ENCODE assay signal across 12 cellular contexts in genomic region chr1:2209400-2210083, GRCh38. TPM values are rescaled to one million over a fixed set of nuclear protein-coding genes. Genes with fewer than 3 reads are reported as not detected.
DNase-seq lines count a peak whose midpoint lies in the region; ATAC-seq and TF ChIP-seq lines count a peak whose summit lies in the region.
"Had no signal": no experiment of that assay in that cellular context is flagged by ENCODE, and none has a peak within 500 bp of the region (broad histone marks: within the 10 kb centered on the region; RNA-seq: fewer than 3 reads in every experiment).

No MANE protein-coding gene starts in this region.

- H3K4me1 Mint-ChIP-seq in HFFc6 (ENCODE audit: low read depth) (peaks cover 34% of the 10 kb centered on the region), endodermal cell (peaks cover 22% of the 10 kb centered on the region), neural crest cell (peaks cover 11% of the 10 kb centered on the region)
- H3K4me1 Mint-ChIP-seq in activated T-helper 1 cell treated with anti-CD3 and anti-CD28 coated beads, Interleukin-12 subunit alpha, Interleukin-12 subunit beta, Interleukin-2, Interleukin-4 antibody, amounts not matched to agents 30 ng/mL and 10 ng/mL and 1 ng/mL, durations not matched to agents 14 hours and 24 hours and 36 hours (ENCODE audit: low read depth) = no peaks in the 10 kb centered on the region

- H3K4me3 ChIP-seq in endodermal cell (ENCODE audit: low read length) (no peak overlapping the region), thymus (ENCODE audit: low read length) (no peak overlapping the region)

- WGBS in endodermal cell (ENCODE audit: insufficient coverage in 1 of 2, insufficient read length in 1 of 2), 2 experiments = 90 to 97% methylated on average over 11 to 18 of the region's 18 CpGs
- 93% methylated on average over 18 of the region's 18 CpGs for whole genome bisulfite sequencing in thymus

- no peak overlapping the region for H3K27ac ChIP-seq in endodermal cell (ENCODE audit: low read depth, low read length)
- peak overlapping the region; percentile 64 for H3K27ac ChIP-seq in thymus (ENCODE audit: low read depth)

- H3K9me3 Mint-ChIP-seq in HFFc6 (no peaks in the 10 kb centered on the region), endodermal cell (no peaks in the 10 kb centered on the region), neural crest cell (no peaks in the 10 kb centered on the region)
- H3K9me3 Mint-ChIP-seq in activated T-helper 1 cell treated with anti-CD3 and anti-CD28 coated beads, Interleukin-12 subunit alpha, Interleukin-12 subunit beta, Interleukin-2, Interleukin-4 antibody, amounts not matched to agents 30 ng/mL and 10 ng/mL and 1 ng/mL, durations not matched to agents 14 hours and 24 hours and 36 hours = no peaks in the 10 kb centered on the region

- no peak overlapping the region for H3K9ac ChIP-seq in endodermal cell (ENCODE audit: extremely low read depth, low read length, poor library complexity, severe bottlenecking)

- no peak for DNase-seq in HFFc6
- peak; percentile 61 for DNase-seq in endodermal cell
- no peak for DNase-seq in neural crest cell (ENCODE audit: low read depth, low spot score)
- DNase-seq in activated T-helper 1 cell treated with anti-CD3 and anti-CD28 coated beads, Interleukin-12 subunit alpha, Interleukin-12 subunit beta, Interleukin-2, Interleukin-4 antibody, amounts not matched to agents 30 ng/mL and 10 ng/mL and 1 ng/mL, durations not matched to agents 14 hours and 24 hours and 36 hours (ENCODE audit: low spot score) = no peak
- no peak for DNase-seq in GM10266 (ENCODE audit: extremely low spot score)
- no peak for DNase-seq in OCI-M1 (lab: John Stamatoyannopoulos, UW)
- DNase-seq: activated naive CD4-positive, alpha-beta T cell; NCI-H1092 treated with DMSO at 0.1 percent for 48 hours; stimulated activated CD4-positive, alpha-beta T cell treated with anti-CD3 and anti-CD28 coated beads, Interleukin-12 subunit alpha, Interleukin-12 subunit beta, amount 100 ng/mL, for 4 hours; T-helper 9 cell had no signal

- H3K4me3 Mint-ChIP-seq in HFFc6 (no peak overlapping the region), endodermal cell (no peak overlapping the region), neural crest cell (peak overlapping the region; percentile 63)
- H3K4me3 Mint-ChIP-seq in activated T-helper 1 cell treated with anti-CD3 and anti-CD28 coated beads, Interleukin-12 subunit alpha, Interleukin-12 subunit beta, Interleukin-2, Interleukin-4 antibody, amounts not matched to agents 30 ng/mL and 10 ng/mL and 1 ng/mL, durations not matched to agents 14 hours and 24 hours and 36 hours = no peak overlapping the region

- H3K27ac Mint-ChIP-seq in HFFc6 (peak overlapping the region; percentile 44), endodermal cell (peak overlapping the region; percentile 64), neural crest cell (ENCODE audit: unreplicated experiment) (peak overlapping the region; percentile 50)
- H3K27ac Mint-ChIP-seq in activated T-helper 1 cell treated with anti-CD3 and anti-CD28 coated beads, Interleukin-12 subunit alpha, Interleukin-12 subunit beta, Interleukin-2, Interleukin-4 antibody, amounts not matched to agents 30 ng/mL and 10 ng/mL and 1 ng/mL, durations not matched to agents 14 hours and 24 hours and 36 hours = no peak overlapping the region

- H3K27me3 ChIP-seq in endodermal cell (ENCODE audit: control insufficient read depth, insufficient read depth, low read length, poor library complexity, severe bottlenecking) (peaks cover 8% of the 10 kb centered on the region), thymus (ENCODE audit: control insufficient read depth, insufficient read depth) (peaks cover 4% of the 10 kb centered on the region)

- no peak for ATAC-seq in HG02884 (IDR thresholded peaks at IDR 0.05; ENCODE audit: unreplicated experiment)

- TF ChIP-seq CTCF in HFFc6 (IDR thresholded peaks at IDR 0.05) = no peak
- TF ChIP-seq CTCF in endodermal cell (conservative IDR thresholded peaks at IDR 0.05) = no peak
- no peak for TF ChIP-seq CTCF in neural crest cell (conservative IDR thresholded peaks at IDR 0.05)
- no peak for TF ChIP-seq CTCF in GM10266 (IDR thresholded peaks at IDR 0.05; ENCODE audit: control insufficient read depth, insufficient read depth, low read depth, missing control alignments)

- H3K9me3 ChIP-seq in endodermal cell (ENCODE audit: control insufficient read depth, low read length) = no peaks in the 10 kb centered on the region
- H3K9me3 ChIP-seq in thymus (ENCODE audit: control insufficient read depth) = no peaks in the 10 kb centered on the region

- intact Hi-C loops in activated T-helper 1 cell treated with anti-CD3 and anti-CD28 coated beads, Interleukin-12 subunit alpha, Interleukin-12 subunit beta, Interleukin-2, Interleukin-4 antibody, amounts not matched to agents 30 ng/mL and 10 ng/mL and 1 ng/mL, durations not matched to agents 14 hours and 24 hours and 36 hours (cut with micrococcal nuclease) = no loop called here

- H3K36me3 Mint-ChIP-seq in HFFc6 (ENCODE audit: low read depth) (no peaks in the 10 kb centered on the region), endodermal cell (ENCODE audit: low read depth) (no peaks in the 10 kb centered on the region), neural crest cell (ENCODE audit: low read depth) (no peaks in the 10 kb centered on the region)
- H3K36me3 Mint-ChIP-seq in activated T-helper 1 cell treated with anti-CD3 and anti-CD28 coated beads, Interleukin-12 subunit alpha, Interleukin-12 subunit beta, Interleukin-2, Interleukin-4 antibody, amounts not matched to agents 30 ng/mL and 10 ng/mL and 1 ng/mL, durations not matched to agents 14 hours and 24 hours and 36 hours (ENCODE audit: low read depth) = no peaks in the 10 kb centered on the region

- H3K4me1 ChIP-seq in endodermal cell (ENCODE audit: control insufficient read depth, insufficient read depth, low read length) (peaks cover 10% of the 10 kb centered on the region), thymus (ENCODE audit: control insufficient read depth, insufficient read depth, low read length) (peaks cover 12% of the 10 kb centered on the region)

- H3K27me3 Mint-ChIP-seq in HFFc6 (ENCODE audit: insufficient read depth) (no peaks in the 10 kb centered on the region), endodermal cell (ENCODE audit: insufficient read depth) (peaks cover 12% of the 10 kb centered on the region), neural crest cell (ENCODE audit: low read depth) (no peaks in the 10 kb centered on the region)
- no peaks in the 10 kb centered on the region for H3K27me3 Mint-ChIP-seq in activated T-helper 1 cell treated with anti-CD3 and anti-CD28 coated beads, Interleukin-12 subunit alpha, Interleukin-12 subunit beta, Interleukin-2, Interleukin-4 antibody, amounts not matched to agents 30 ng/mL and 10 ng/mL and 1 ng/mL, durations not matched to agents 14 hours and 24 hours and 36 hours (ENCODE audit: insufficient read depth)

- H3K36me3 ChIP-seq in endodermal cell (ENCODE audit: control insufficient read depth, insufficient read depth, low read length) (no peaks in the 10 kb centered on the region), thymus (ENCODE audit: control insufficient read depth, insufficient read depth) (no peaks in the 10 kb centered on the region)

RNA-seq across cellular contexts. Expression of gene FAAP20, which starts 15.0 kb away (rescaled TPM):
- 10 to 100 TPM; 75.3 to 97.4 (median 82.7) TPM for total RNA-seq in HFFc6 (2021; fragmentation: NEBNext Ultra II Directional; extraction: Animal tissue kit (Norgen Biotek cat#: 25700))
- total RNA-seq in endodermal cell = 100 to 1,000 TPM; 126 to 154 TPM
- polyA plus RNA-seq in endodermal cell (2013, experiment 1 of 2) = 91.8 TPM
- 88.9 TPM for polyA plus RNA-seq in endodermal cell (2013, experiment 2 of 2)
- 80.9 and 93.7 TPM in 2 replicates for total RNA-seq in neural crest cell
- polyA plus RNA-seq in thymus = 125 TPM
- total RNA-seq in activated T-helper 1 cell treated with anti-CD3 and anti-CD28 coated beads, Interleukin-12 subunit alpha, Interleukin-12 subunit beta, Interleukin-2, Interleukin-4 antibody, amounts not matched to agents 30 ng/mL and 10 ng/mL and 1 ng/mL, durations not matched to agents 14 hours and 24 hours and 36 hours = 50.3 and 50.5 TPM in 2 replicates

RNA-seq across cellular contexts. Expression of gene SKI, which starts 18.6 kb away (rescaled TPM):
- total RNA-seq in HFFc6 (2021; fragmentation: NEBNext Ultra II Directional; extraction: Animal tissue kit (Norgen Biotek cat#: 25700)) = 10 to 100 TPM; 63.7 to 76.6 (median 66.1) TPM
- 10 to 100 TPM; 65.4 to 79.2 TPM for total RNA-seq in endodermal cell
- polyA plus RNA-seq in endodermal cell (2013, experiment 1 of 2) = 39.9 TPM
- polyA plus RNA-seq in endodermal cell (2013, experiment 2 of 2) = 37.7 TPM
- total RNA-seq in neural crest cell = 58.9 and 62.0 TPM in 2 replicates
- 16.4 TPM for polyA plus RNA-seq in thymus
- total RNA-seq in activated T-helper 1 cell treated with anti-CD3 and anti-CD28 coated beads, Interleukin-12 subunit alpha, Interleukin-12 subunit beta, Interleukin-2, Interleukin-4 antibody, amounts not matched to agents 30 ng/mL and 10 ng/mL and 1 ng/mL, durations not matched to agents 14 hours and 24 hours and 36 hours = 38.3 and 44.5 TPM in 2 replicates
